14 cellular contexts compared by ENCODE assay signal in genomic region chr18:28087173-28087563, GRCh38.
DNase-seq lines count a peak whose midpoint lies in the region; ATAC-seq, FAIRE-seq and TF ChIP-seq lines count a peak whose summit lies in the region.
"Had no signal": no experiment of that assay in that cellular context is flagged by ENCODE, and none has a peak within 500 bp of the region (broad histone marks: within the 10 kb centered on the region; RNA-seq: fewer than 3 reads in every experiment).

No MANE protein-coding gene starts in this region.

- in situ Hi-C loops in mammary epithelial cell (cut with MboI; ENCODE audit: low sequenced_read_pairs in 2 of 2), result no loop called here

- peak; percentile 83 to 87 (median 85) for ATAC-seq in right lobe of liver
- ATAC-seq in activated CD8-positive, alpha-beta memory T cell treated with anti-CD3 and anti-CD28 coated beads, Interleukin-2, amount 10 ng/mL, durations not matched to agents 7 days and 5 days, result no peak
- ATAC-seq in stimulated activated memory B cell treated with anti-CD40 and anti-IgM and Interleukin-4, amounts not matched to agents 10 μg/mL and 1 μg/mL and 100 μg/mL, for 72 hours, result no peak
- ATAC-seq: gastrocnemius medialis; naive thymus-derived CD8-positive, alpha-beta T cell; T-cell had no signal

- intact Hi-C loops in MCF 10A (cut with micrococcal nuclease) (no loop called here), mammary epithelial cell (cut with micrococcal nuclease) (no loop called here), right lobe of liver (cut with DNase I) (no loop called here), thyroid gland (cut with DNase I) (no loop called here)

- H3K36me3 ChIP-seq in mammary epithelial cell (ENCODE audit: insufficient read depth, low read length) (no peaks in the 10 kb centered on the region), right lobe of liver (no peaks in the 10 kb centered on the region), thyroid gland (no peaks in the 10 kb centered on the region)
- H3K36me3 ChIP-seq: ascending aorta, gastrocnemius medialis had no signal

- no peak overlapping the region for H2AFZ ChIP-seq in mammary epithelial cell (ENCODE audit: low read depth, low read length)

- DNase-seq in MCF 10A (ENCODE audit: unreplicated experiment) (peak; percentile 74), mammary epithelial cell (no peak), cerebellar cortex (ENCODE audit: low spot score) (peak; percentile 35), right lobe of liver (peak; percentile 78 to 90 (median 78)), thyroid gland (peak; percentile 40 to 54), urothelium cell line (ENCODE audit: low spot score) (no peak)
- DNase-seq in activated CD8-positive, alpha-beta memory T cell treated with anti-CD3 and anti-CD28 coated beads, Interleukin-2, amount 10 ng/mL, durations not matched to agents 7 days and 5 days, result no peak
- DNase-seq: gastrocnemius medialis; naive thymus-derived CD8-positive, alpha-beta T cell; NCI-H446 treated with DMSO at 0.1 percent for 48 hours; stimulated activated CD4-positive, alpha-beta T cell treated with anti-CD3 and anti-CD28 coated beads, Interleukin-4, amount 100 ng/mL, for 24 hours; T-cell had no signal

- POLR2A ChIA-PET in MCF 10A (lab: Yijun Ruan, JAX), result no interaction called here

- H3K4me3 ChIP-seq in mammary epithelial cell (replicated peaks in 1 of 3; ENCODE audit: insufficient read depth in 1 of 3, low read depth in 2 of 3, low read length in 3 of 3) (no peak overlapping the region), right lobe of liver (peak overlapping the region in 2 of 3 donors; percentile 19 to 26), thyroid gland (replicated peaks in 1 of 3) (no peak overlapping the region)
- H3K4me3 ChIP-seq: ascending aorta, gastrocnemius medialis had no signal

- no peak for TF ChIP-seq POLR2A in right lobe of liver (IDR thresholded peaks at IDR 0.05)
- no peak for TF ChIP-seq POLR2A in thyroid gland (IDR thresholded peaks at IDR 0.05)

- TF ChIP-seq CTCF in MCF 10A (IDR thresholded peaks at IDR 0.05; ENCODE audit: unreplicated experiment), result no peak
- TF ChIP-seq CTCF in mammary epithelial cell (conservative IDR thresholded peaks at IDR 0.05 in 1 of 2, IDR thresholded peaks at IDR 0.05 in 1 of 2; ENCODE audit: extremely low read depth in 1 of 2, insufficient read depth in 1 of 2, low read depth in 1 of 2, low read length in 2 of 2), result no peak
- TF ChIP-seq CTCF in right lobe of liver (IDR thresholded peaks at IDR 0.05), result no peak
- no peak for TF ChIP-seq CTCF in thyroid gland (IDR thresholded peaks at IDR 0.05)

- H4K20me1 ChIP-seq in mammary epithelial cell (ENCODE audit: insufficient read depth, low read length), result no peaks in the 10 kb centered on the region

- BruUV-seq in MCF 10A (replicated peaks; lab: Mats Ljungman, UMichigan), result no TSS peak
- no TSS peak for BruUV-seq in mammary epithelial cell (replicated peaks; lab: Mats Ljungman, UMichigan)

- H3K9me3 ChIP-seq in mammary epithelial cell (replicated peaks; ENCODE audit: insufficient read depth, low read length) (no peaks in the 10 kb centered on the region), right lobe of liver (no peaks in the 10 kb centered on the region), thyroid gland (no peaks in the 10 kb centered on the region)
- H3K9me3 ChIP-seq: ascending aorta, gastrocnemius medialis had no signal

- H3K4me1 Mint-ChIP-seq in MCF 10A (ENCODE audit: insufficient read depth, unreplicated experiment), result peaks cover 11% of the 10 kb centered on the region
- no peaks in the 10 kb centered on the region for H3K4me1 Mint-ChIP-seq in activated CD8-positive, alpha-beta memory T cell treated with anti-CD3 and anti-CD28 coated beads, Interleukin-2, amount 10 ng/mL, durations not matched to agents 7 days and 5 days
- H3K4me1 Mint-ChIP-seq in stimulated activated memory B cell treated with anti-CD40 and anti-IgM and Interleukin-4, amounts not matched to agents 10 μg/mL and 1 μg/mL and 100 μg/mL, for 72 hours, result no peaks in the 10 kb centered on the region
- H3K4me1 Mint-ChIP-seq: naive thymus-derived CD8-positive, alpha-beta T cell; T-cell had no signal

- WGBS in mammary epithelial cell (ENCODE audit: low coverage, missing lambda C conversion rate), result 1% methylated on average over 6 of the region's 6 CpGs
- WGBS in right lobe of liver (ENCODE audit: insufficient coverage, low coverage, low lambda C conversion rate, missing lambda C conversion rate), result 24% methylated on average over 6 of the region's 6 CpGs
- WGBS in thyroid gland, 2 donors, result 22 to 23% methylated on average over 6 of the region's 6 CpGs

- no peaks in the 10 kb centered on the region for H3K36me3 Mint-ChIP-seq in MCF 10A (ENCODE audit: insufficient read depth, unreplicated experiment)
- H3K36me3 Mint-ChIP-seq in activated CD8-positive, alpha-beta memory T cell treated with anti-CD3 and anti-CD28 coated beads, Interleukin-2, amount 10 ng/mL, durations not matched to agents 7 days and 5 days, result no peaks in the 10 kb centered on the region
- no peaks in the 10 kb centered on the region for H3K36me3 Mint-ChIP-seq in stimulated activated memory B cell treated with anti-CD40 and anti-IgM and Interleukin-4, amounts not matched to agents 10 μg/mL and 1 μg/mL and 100 μg/mL, for 72 hours
- H3K36me3 Mint-ChIP-seq: naive thymus-derived CD8-positive, alpha-beta T cell; T-cell had no signal

- CTCF ChIA-PET in MCF 10A (lab: Yijun Ruan, JAX), result no interaction called here
- CTCF ChIA-PET in mammary epithelial cell (lab: Charles Lee; ENCODE audit: low non-redundant PET), result no interaction called here
- CTCF ChIA-PET in activated CD8-positive, alpha-beta memory T cell treated with anti-CD3 and anti-CD28 coated beads, Interleukin-2, amount 10 ng/mL, durations not matched to agents 7 days and 5 days (lab: Charles Lee), result no interaction called here

- no peaks in the 10 kb centered on the region for H3K9me3 Mint-ChIP-seq in MCF 10A (ENCODE audit: unreplicated experiment)
- peaks cover 11% of the 10 kb centered on the region for H3K9me3 Mint-ChIP-seq in activated CD8-positive, alpha-beta memory T cell treated with anti-CD3 and anti-CD28 coated beads, Interleukin-2, amount 10 ng/mL, durations not matched to agents 7 days and 5 days (ENCODE audit: low read depth)
- peaks cover 8% of the 10 kb centered on the region for H3K9me3 Mint-ChIP-seq in stimulated activated memory B cell treated with anti-CD40 and anti-IgM and Interleukin-4, amounts not matched to agents 10 μg/mL and 1 μg/mL and 100 μg/mL, for 72 hours

- no peaks in the 10 kb centered on the region for H3K27me3 Mint-ChIP-seq in MCF 10A (ENCODE audit: insufficient read depth, unreplicated experiment)
- no peaks in the 10 kb centered on the region for H3K27me3 Mint-ChIP-seq in activated CD8-positive, alpha-beta memory T cell treated with anti-CD3 and anti-CD28 coated beads, Interleukin-2, amount 10 ng/mL, durations not matched to agents 7 days and 5 days
- no peaks in the 10 kb centered on the region for H3K27me3 Mint-ChIP-seq in stimulated activated memory B cell treated with anti-CD40 and anti-IgM and Interleukin-4, amounts not matched to agents 10 μg/mL and 1 μg/mL and 100 μg/mL, for 72 hours
- H3K27me3 Mint-ChIP-seq: naive thymus-derived CD8-positive, alpha-beta T cell; T-cell had no signal

- FAIRE-seq in urothelium cell line (lab: Jason Lieb, UNC), result no peak

- H3K27me3 ChIP-seq in mammary epithelial cell (ENCODE audit: insufficient read depth, low read length) (peaks cover 8% of the 10 kb centered on the region), right lobe of liver (no peaks in the 10 kb centered on the region), thyroid gland (no peaks in the 10 kb centered on the region)
- H3K27me3 ChIP-seq: ascending aorta, gastrocnemius medialis had no signal

- dilution Hi-C loops in mammary epithelial cell (cut with HindIII; ENCODE audit: low sequenced_read_pairs), result no loop called here

- H3K27ac Mint-ChIP-seq in MCF 10A (ENCODE audit: low read depth, unreplicated experiment), result no peak overlapping the region
- no peak overlapping the region for H3K27ac Mint-ChIP-seq in activated CD8-positive, alpha-beta memory T cell treated with anti-CD3 and anti-CD28 coated beads, Interleukin-2, amount 10 ng/mL, durations not matched to agents 7 days and 5 days
- H3K27ac Mint-ChIP-seq in stimulated activated memory B cell treated with anti-CD40 and anti-IgM and Interleukin-4, amounts not matched to agents 10 μg/mL and 1 μg/mL and 100 μg/mL, for 72 hours, result no peak overlapping the region
- H3K27ac Mint-ChIP-seq: naive thymus-derived CD8-positive, alpha-beta T cell; T-cell had no signal

- H3K9ac ChIP-seq in mammary epithelial cell (ENCODE audit: insufficient read depth, low read length), result no peak overlapping the region

- H3K27ac ChIP-seq in mammary epithelial cell (ENCODE audit: insufficient read depth, low read depth, low read length) (no peak overlapping the region), right lobe of liver (peak overlapping the region in 2 of 3 donors; percentile 2 to 50), thyroid gland (no peak overlapping the region)
- H3K27ac ChIP-seq: ascending aorta, gastrocnemius medialis had no signal

- H3K4me1 ChIP-seq in mammary epithelial cell (ENCODE audit: insufficient read depth, low read length) (no peaks in the 10 kb centered on the region), right lobe of liver (peaks cover 0 to 63% (median 24%) of the 10 kb centered on the region in 4 donors), thyroid gland (peaks cover 10 to 18% of the 10 kb centered on the region in 2 donors)
- H3K4me1 ChIP-seq: ascending aorta, gastrocnemius medialis had no signal

- H3K4me2 ChIP-seq in mammary epithelial cell (ENCODE audit: insufficient read depth, low read depth, low read length), result no peak overlapping the region

- H3K4me3 Mint-ChIP-seq in MCF 10A (ENCODE audit: unreplicated experiment), result no peak overlapping the region
- H3K4me3 Mint-ChIP-seq in activated CD8-positive, alpha-beta memory T cell treated with anti-CD3 and anti-CD28 coated beads, Interleukin-2, amount 10 ng/mL, durations not matched to agents 7 days and 5 days, result no peak overlapping the region
- no peak overlapping the region for H3K4me3 Mint-ChIP-seq in stimulated activated memory B cell treated with anti-CD40 and anti-IgM and Interleukin-4, amounts not matched to agents 10 μg/mL and 1 μg/mL and 100 μg/mL, for 72 hours
- H3K4me3 Mint-ChIP-seq: naive thymus-derived CD8-positive, alpha-beta T cell; T-cell had no signal

- H3K79me2 ChIP-seq in mammary epithelial cell (ENCODE audit: insufficient read depth, low read length), result no peaks in the 10 kb centered on the region

Comparison
In these comparisons a context has a peak if more than half of its experiments do, and no peak if none do; other contexts are left out.
1. DNase-seq: peak in MCF 10A (single experiment), cerebellar cortex (single experiment), right lobe of liver (3 of 3) and thyroid gland (2 of 2); none in mammary epithelial cell (single experiment), activated CD8-positive, alpha-beta memory T cell treated with anti-CD3 and anti-CD28 coated beads, Interleukin-2, amount 10 ng/mL, durations not matched to agents 7 days and 5 days (single experiment) and urothelium cell line (single experiment).
2. H3K27ac ChIP-seq: peak in right lobe of liver (2 of 3); none in mammary epithelial cell (single experiment) and thyroid gland (0 of 3).
3. H3K4me3 ChIP-seq: peak in right lobe of liver (2 of 3); none in mammary epithelial cell (0 of 3) and thyroid gland (0 of 3).
4. ATAC-seq: peak in right lobe of liver (4 of 4); none in activated CD8-positive, alpha-beta memory T cell treated with anti-CD3 and anti-CD28 coated beads, Interleukin-2, amount 10 ng/mL, durations not matched to agents 7 days and 5 days (single experiment) and stimulated activated memory B cell treated with anti-CD40 and anti-IgM and Interleukin-4, amounts not matched to agents 10 μg/mL and 1 μg/mL and 100 μg/mL, for 72 hours (single experiment).